ENCODE assay signal across 1 cellular context in genomic region chr7:2353650-2354172, GRCh38.
TF ChIP-seq lines count a peak whose summit lies in the region.

No MANE protein-coding gene starts in this region.

TF ChIP-seq in WTC11, 78 proteins besides CTCF, POLR2A, EP300 and RAD21 (continued from another document):
- TF ChIP-seq ZNF425 (CRISPR knock-in tag; conservative IDR thresholded peaks at IDR 0.05) (no peak), CBFB (CRISPR knock-in tag; IDR thresholded peaks at IDR 0.05; ENCODE audit: low read depth) (no peak), TP53 (CRISPR knock-in tag; IDR thresholded peaks at IDR 0.05) (0 out of 2 replicates have a peak, but pooled peaks have one; percentile 38), IRF1 (CRISPR knock-in tag; IDR thresholded peaks at IDR 0.05) (peak; percentile 73; the same call in 1 of the 2 replicates), FOXP4 (CRISPR knock-in tag; IDR thresholded peaks at IDR 0.05) (peak; percentile 92; the same call in 1 of the 2 replicates), ZNF121 (CRISPR knock-in tag; IDR thresholded peaks at IDR 0.05) (no peak), FOXK1 (CRISPR knock-in tag; IDR thresholded peaks at IDR 0.05) (peak; percentile 83), ZBTB21 (CRISPR knock-in tag; IDR thresholded peaks at IDR 0.05; ENCODE audit: borderline replicate concordance) (no peak), CREM (CRISPR knock-in tag; IDR thresholded peaks at IDR 0.05) (no peak)
